Comparison of ENCODE assay signal across 9 cellular contexts in the genomic region with DNA sequence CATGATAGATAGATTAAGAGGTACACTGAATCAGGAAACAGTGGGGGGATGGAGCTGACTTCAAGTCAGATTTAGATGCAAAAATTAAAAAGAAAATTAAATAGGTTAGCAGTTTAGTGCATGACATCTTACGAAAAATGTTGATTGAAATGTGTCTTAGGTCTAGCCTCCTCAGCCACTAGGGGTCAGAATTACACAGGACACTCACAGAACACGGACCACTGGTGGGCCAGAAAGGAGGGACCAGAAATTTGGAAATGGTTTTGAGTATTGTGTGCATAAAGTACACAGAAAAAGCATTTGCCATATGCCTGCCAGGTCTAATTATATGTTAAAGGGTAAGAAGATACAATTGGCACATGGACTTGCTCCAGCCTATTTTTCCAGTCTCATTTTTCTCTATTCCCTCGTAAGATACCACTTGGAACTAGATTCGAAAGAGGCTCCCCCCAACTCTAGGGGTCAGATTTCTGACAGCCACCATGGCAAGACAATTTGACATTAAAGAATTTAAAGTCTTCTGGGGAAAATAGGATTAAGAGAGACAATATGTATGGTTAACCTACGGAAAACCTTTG.
A peak's percentile ranks its signal among the peaks of the same experiment; 100 is the strongest.
DNase-seq lines count a peak whose midpoint lies in the region; ATAC-seq and TF ChIP-seq lines count a peak whose summit lies in the region.
"Had no signal": no experiment of that assay in that cellular context is flagged by ENCODE, and none has a peak within 500 bp of the region (broad histone marks: within the 10 kb centered on the region; RNA-seq: fewer than 3 reads in every experiment).

No MANE protein-coding gene starts in this region.

- no peaks in the 10 kb centered on the region for H4K20me1 ChIP-seq in IMR-90 (ENCODE audit: insufficient read depth, low read length)
- H4K20me1 ChIP-seq in PC-9 (ENCODE audit: insufficient read depth) = no peaks in the 10 kb centered on the region

- H3K36me3 Mint-ChIP-seq in activated CD4-positive, alpha-beta T cell treated with anti-CD3 and anti-CD28 coated beads, Interleukin-2, amount 10 ng/mL, durations not matched to agents 7 days and 5 days (ENCODE audit: low read depth) = no peaks in the 10 kb centered on the region
- H3K36me3 Mint-ChIP-seq in activated CD4-positive, alpha-beta T cell treated with anti-CD3 and anti-CD28 coated beads, Interleukin-2, amount 10 ng/mL, durations not matched to agents 24 days and 14 days (ENCODE audit: low read depth) = no peaks in the 10 kb centered on the region
- H3K36me3 Mint-ChIP-seq: activated naive CD8-positive, alpha-beta T cell treated with anti-CD3 and anti-CD28 coated beads, Interleukin-2, amount 10 ng/mL, durations not matched to agents 7 days and 5 days had no signal

- no peak overlapping the region for H3K4me3 ChIP-seq in IMR-90 (ENCODE audit: insufficient read depth, low read depth, low read length)
- H3K4me3 ChIP-seq in PC-9 = no peak overlapping the region
- H3K4me3 ChIP-seq in esophagus squamous epithelium = no peak overlapping the region
- no peak overlapping the region for H3K4me3 ChIP-seq in neuronal stem cell (ENCODE audit: low read length in 2 of 2)

- TF ChIP-seq POLR2A in IMR-90 (IDR thresholded peaks at IDR 0.05; ENCODE audit: low read depth, low read length) = no peak
- TF ChIP-seq POLR2A in esophagus squamous epithelium (IDR thresholded peaks at IDR 0.05) = no peak

- DNase-seq in activated CD4-positive, alpha-beta T cell treated with anti-CD3 and anti-CD28 coated beads, Interleukin-2, amount 10 ng/mL, durations not matched to agents 7 days and 5 days = peak; percentile 7
- no peak for DNase-seq in activated CD4-positive, alpha-beta T cell treated with anti-CD3 and anti-CD28 coated beads, Interleukin-2, amount 10 ng/mL, durations not matched to agents 24 days and 14 days
- DNase-seq in IMR-90 (peak; percentile 3), PC-9 (no peak), esophagus squamous epithelium (lab: John Stamatoyannopoulos, UW) (no peak), neuronal stem cell (ENCODE audit: low spot score) (peak; percentile 57)
- DNase-seq: activated naive CD8-positive, alpha-beta T cell treated with anti-CD3 and anti-CD28 coated beads, Interleukin-2, amount 10 ng/mL, durations not matched to agents 7 days and 5 days had no signal

- H2AFZ ChIP-seq in IMR-90 (replicated peaks; ENCODE audit: low read length, poor library complexity) (no peak overlapping the region), PC-9 (no peak overlapping the region), neuronal stem cell (ENCODE audit: low read length) (no peak overlapping the region)

- peak; percentile 39; the same call in 1 of the 2 replicates for TF ChIP-seq RAD21 in IMR-90 (IDR thresholded peaks at IDR 0.05; ENCODE audit: low read length)

- WGBS in IMR-90 (ENCODE audit: extremely low coverage in 2 of 2, insufficient read length in 1 of 2), 2 experiments = no CpG with 5 or more reads among the region's 5 CpGs
- WGBS in esophagus squamous epithelium, 2 donors = 39 to 49% methylated on average over 5 of the region's 5 CpGs
- WGBS in neuronal stem cell (ENCODE audit: extremely low coverage in 2 of 2, insufficient read length in 2 of 2, insufficient replicate concordance in 1 of 2), 2 donors = no CpG with 5 or more reads among the region's 5 CpGs

- H2AK9ac ChIP-seq in IMR-90 (replicated peaks; ENCODE audit: low read depth, low read length, poor library complexity) = no peak overlapping the region

- no peaks in the 10 kb centered on the region for H3K9me2 ChIP-seq in PC-9 (ENCODE audit: insufficient read depth)

- no peak overlapping the region for H3K27ac ChIP-seq in IMR-90 (ENCODE audit: insufficient read depth, low read length)
- H3K27ac ChIP-seq in PC-9 = no peak overlapping the region
- no peak overlapping the region for H3K27ac ChIP-seq in esophagus squamous epithelium
- no peak overlapping the region for H3K27ac ChIP-seq in neuronal stem cell (replicated peaks; ENCODE audit: low read length)

- H2BK5ac ChIP-seq in IMR-90 (ENCODE audit: low read depth, low read length, poor library complexity, severe bottlenecking) = no peak overlapping the region
- H2BK5ac ChIP-seq in neuronal stem cell (ENCODE audit: low read length) = no peak overlapping the region

- intact Hi-C loops in activated CD4-positive, alpha-beta T cell treated with anti-CD3 and anti-CD28 coated beads, Interleukin-2, amount 10 ng/mL, durations not matched to agents 24 days and 14 days (cut with micrococcal nuclease) = loop anchor here (2.0 kb wide), 1 partner anchor 1080 kb away; no protein-coding TSS in a partner anchor
- intact Hi-C loops in IMR-90 (cut with micrococcal nuclease) (loop anchor here (10.0 kb wide), 1 partner anchor 1254 kb away; no protein-coding TSS in a partner anchor), PC-9 (cut with micrococcal nuclease; ENCODE audit: unreplicated experiment) (loop anchor here (10.0 kb wide), 1 partner anchor 544 kb away; no protein-coding TSS in a partner anchor), esophagus squamous epithelium (cut with DNase I) (no loop called here)

- no peak overlapping the region for H3K14ac ChIP-seq in IMR-90 (replicated peaks; ENCODE audit: low read depth, low read length)
- H3K14ac ChIP-seq in neuronal stem cell (ENCODE audit: low read length) = no peak overlapping the region

- ATAC-seq in IMR-90 (ENCODE audit: low read depth) (no peak), GM19023 (IDR thresholded peaks at IDR 0.05; ENCODE audit: unreplicated experiment) (no peak), GM18868 (IDR thresholded peaks at IDR 0.05; ENCODE audit: unreplicated experiment) (no peak)

- H3K4me2 ChIP-seq in IMR-90 (ENCODE audit: low read depth, low read length) (no peak overlapping the region), PC-9 (no peak overlapping the region), neuronal stem cell (ENCODE audit: insufficient read depth, low read length, poor library complexity, severe bottlenecking) (no peak overlapping the region)

- H3K9me3 ChIP-seq in IMR-90 (ENCODE audit: control insufficient read depth, insufficient read depth, low read length) (no peaks in the 10 kb centered on the region), PC-9 (ENCODE audit: insufficient read depth, low read depth) (no peaks in the 10 kb centered on the region), esophagus squamous epithelium (no peaks in the 10 kb centered on the region), neuronal stem cell (replicated peaks in 1 of 2; ENCODE audit: control insufficient read depth in 2 of 2, insufficient read depth in 1 of 2, low read depth in 1 of 2, low read length in 2 of 2) (no peaks in the 10 kb centered on the region)

- no peaks in the 10 kb centered on the region for H3K79me1 ChIP-seq in IMR-90 (ENCODE audit: low read depth in 1 of 2, low read length in 2 of 2)
- no peaks in the 10 kb centered on the region for H3K79me1 ChIP-seq in neuronal stem cell (ENCODE audit: low read depth, low read length)

- H3K27me3 Mint-ChIP-seq in activated CD4-positive, alpha-beta T cell treated with anti-CD3 and anti-CD28 coated beads, Interleukin-2, amount 10 ng/mL, durations not matched to agents 7 days and 5 days = no peaks in the 10 kb centered on the region
- H3K27me3 Mint-ChIP-seq in activated CD4-positive, alpha-beta T cell treated with anti-CD3 and anti-CD28 coated beads, Interleukin-2, amount 10 ng/mL, durations not matched to agents 24 days and 14 days = no peaks in the 10 kb centered on the region

- H4K91ac ChIP-seq in IMR-90 (ENCODE audit: insufficient read depth, low read depth, low read length) (no peak overlapping the region), neuronal stem cell (ENCODE audit: low read depth, low read length, poor library complexity) (no peak overlapping the region)

- no peaks in the 10 kb centered on the region for H3F3A ChIP-seq in PC-9 (ENCODE audit: insufficient read depth, low read depth)

- TF ChIP-seq CTCF in IMR-90 (conservative IDR thresholded peaks at IDR 0.05; ENCODE audit: low read depth, low read length) (peak; percentile 21), PC-9 (conservative IDR thresholded peaks at IDR 0.05) (peak; percentile 84), esophagus squamous epithelium (IDR thresholded peaks at IDR 0.05) (peak; percentile 29 to 68 (median 60))

- no peak overlapping the region for H2BK20ac ChIP-seq in IMR-90 (ENCODE audit: low read depth, low read length)

- POLR2A ChIA-PET in activated CD4-positive, alpha-beta T cell treated with anti-CD3 and anti-CD28 coated beads, Interleukin-2, amount 10 ng/mL, durations not matched to agents 7 days and 5 days (lab: Charles Lee) = no interaction called here
- POLR2A ChIA-PET in IMR-90 (lab: Charles Lee; ENCODE audit: unreplicated experiment) = no interaction called here
- POLR2A ChIA-PET in PC-9 (lab: Charles Lee; ENCODE audit: unreplicated experiment) = no interaction called here

- H4K8ac ChIP-seq in IMR-90 (ENCODE audit: low read depth in 2 of 2, low read length in 2 of 2) = no peak overlapping the region
- H4K8ac ChIP-seq in neuronal stem cell (ENCODE audit: low read depth, low read length) = no peak overlapping the region

- H3K56ac ChIP-seq in IMR-90 (ENCODE audit: extremely low read depth, insufficient read depth, low read length) = no peak overlapping the region

- no peaks in the 10 kb centered on the region for H3K4me1 Mint-ChIP-seq in activated CD4-positive, alpha-beta T cell treated with anti-CD3 and anti-CD28 coated beads, Interleukin-2, amount 10 ng/mL, durations not matched to agents 7 days and 5 days
- H3K4me1 Mint-ChIP-seq in activated CD4-positive, alpha-beta T cell treated with anti-CD3 and anti-CD28 coated beads, Interleukin-2, amount 10 ng/mL, durations not matched to agents 24 days and 14 days = no peaks in the 10 kb centered on the region
- H3K4me1 Mint-ChIP-seq: activated naive CD8-positive, alpha-beta T cell treated with anti-CD3 and anti-CD28 coated beads, Interleukin-2, amount 10 ng/mL, durations not matched to agents 7 days and 5 days had no signal

- H3K23ac ChIP-seq in IMR-90 (ENCODE audit: low read depth, low read length) (no peak overlapping the region), neuronal stem cell (ENCODE audit: low read depth, low read length, poor library complexity) (no peak overlapping the region)

- H3K9ac ChIP-seq in IMR-90 (ENCODE audit: low read depth, low read length) (no peak overlapping the region), neuronal stem cell (ENCODE audit: low read depth, low read length, poor library complexity) (no peak overlapping the region)

- H3K18ac ChIP-seq in IMR-90 (ENCODE audit: low read depth, low read length) = no peak overlapping the region
- H3K18ac ChIP-seq in neuronal stem cell (ENCODE audit: low read length) = no peak overlapping the region

- H3K27me3 ChIP-seq in IMR-90 (ENCODE audit: control insufficient read depth, insufficient read depth, low read length) (no peaks in the 10 kb centered on the region), PC-9 (ENCODE audit: insufficient read depth, low read depth) (no peaks in the 10 kb centered on the region), esophagus squamous epithelium (no peaks in the 10 kb centered on the region), neuronal stem cell (ENCODE audit: control insufficient read depth in 3 of 3, insufficient read depth in 3 of 3, low read depth in 1 of 3, low read length in 3 of 3) (no peaks in the 10 kb centered on the region)

- in situ Hi-C loops in IMR-90 (cut with MboI; ENCODE audit: low sequenced_read_pairs) = loop anchor here (25.0 kb wide), 1 partner anchor 757 kb away; no protein-coding TSS in a partner anchor

- H2AK5ac ChIP-seq in IMR-90 (ENCODE audit: low read depth, low read length) = no peak overlapping the region
- no peak overlapping the region for H2AK5ac ChIP-seq in neuronal stem cell (ENCODE audit: low read depth, low read length)

- H2BK120ac ChIP-seq in IMR-90 (ENCODE audit: low read depth, low read length) (no peak overlapping the region), neuronal stem cell (ENCODE audit: low read depth, low read length) (no peak overlapping the region)

- H3K4me1 ChIP-seq in IMR-90 (ENCODE audit: control insufficient read depth, insufficient read depth, low read length) = no peaks in the 10 kb centered on the region
- no peaks in the 10 kb centered on the region for H3K4me1 ChIP-seq in PC-9 (replicated peaks; ENCODE audit: insufficient read depth)
- no peaks in the 10 kb centered on the region for H3K4me1 ChIP-seq in esophagus squamous epithelium
- H3K4me1 ChIP-seq in neuronal stem cell (ENCODE audit: control insufficient read depth in 2 of 2, insufficient read depth in 1 of 2, low read depth in 1 of 2, low read length in 2 of 2) = no peaks in the 10 kb centered on the region

- H2BK15ac ChIP-seq in IMR-90 (ENCODE audit: low read depth, low read length) (no peak overlapping the region), neuronal stem cell (ENCODE audit: low read length) (no peak overlapping the region)

- no peak overlapping the region for H4K5ac ChIP-seq in IMR-90 (ENCODE audit: low read depth, low read length)

- dilution Hi-C loops in IMR-90 (cut with HindIII; ENCODE audit: low sequenced_read_pairs, unreplicated experiment) = no loop called here

- H3K4me3 Mint-ChIP-seq in activated CD4-positive, alpha-beta T cell treated with anti-CD3 and anti-CD28 coated beads, Interleukin-2, amount 10 ng/mL, durations not matched to agents 7 days and 5 days = no peak overlapping the region
- no peak overlapping the region for H3K4me3 Mint-ChIP-seq in activated CD4-positive, alpha-beta T cell treated with anti-CD3 and anti-CD28 coated beads, Interleukin-2, amount 10 ng/mL, durations not matched to agents 24 days and 14 days
- H3K4me3 Mint-ChIP-seq: activated naive CD8-positive, alpha-beta T cell treated with anti-CD3 and anti-CD28 coated beads, Interleukin-2, amount 10 ng/mL, durations not matched to agents 7 days and 5 days had no signal

- CTCF ChIA-PET in activated CD4-positive, alpha-beta T cell treated with anti-CD3 and anti-CD28 coated beads, Interleukin-2, amount 10 ng/mL, durations not matched to agents 7 days and 5 days (lab: Charles Lee) = no interaction called here
- CTCF ChIA-PET in IMR-90 (lab: Yijun Ruan, JAX) = interaction anchor here (0.9 kb wide), 1 partner anchor 10 kb away, joined by 4 read pairs; no protein-coding TSS in a partner anchor
- CTCF ChIA-PET in PC-9 (lab: Charles Lee) = interaction anchor here (0.6 kb wide), 2 partner anchors 262 to 643 kb away, joined by 3 to 8 read pairs; no protein-coding TSS in a partner anchor

- no peaks in the 10 kb centered on the region for H3K9me1 ChIP-seq in IMR-90 (ENCODE audit: insufficient read depth, low read length)

- H3K36me3 ChIP-seq in IMR-90 (ENCODE audit: control insufficient read depth, insufficient read depth, low read length) (no peaks in the 10 kb centered on the region), PC-9 (ENCODE audit: low read depth) (no peaks in the 10 kb centered on the region), esophagus squamous epithelium (no peaks in the 10 kb centered on the region), neuronal stem cell (replicated peaks in 1 of 2; ENCODE audit: control insufficient read depth in 2 of 2, insufficient read depth in 2 of 2, low read length in 2 of 2) (no peaks in the 10 kb centered on the region)

- no peaks in the 10 kb centered on the region for H3K9me3 Mint-ChIP-seq in activated CD4-positive, alpha-beta T cell treated with anti-CD3 and anti-CD28 coated beads, Interleukin-2, amount 10 ng/mL, durations not matched to agents 7 days and 5 days
- no peaks in the 10 kb centered on the region for H3K9me3 Mint-ChIP-seq in activated CD4-positive, alpha-beta T cell treated with anti-CD3 and anti-CD28 coated beads, Interleukin-2, amount 10 ng/mL, durations not matched to agents 24 days and 14 days
- H3K9me3 Mint-ChIP-seq: activated naive CD8-positive, alpha-beta T cell treated with anti-CD3 and anti-CD28 coated beads, Interleukin-2, amount 10 ng/mL, durations not matched to agents 7 days and 5 days had no signal

- no peaks in the 10 kb centered on the region for H3K79me2 ChIP-seq in PC-9 (ENCODE audit: low read depth)

- no peak overlapping the region for H3K27ac Mint-ChIP-seq in activated CD4-positive, alpha-beta T cell treated with anti-CD3 and anti-CD28 coated beads, Interleukin-2, amount 10 ng/mL, durations not matched to agents 7 days and 5 days
- no peak overlapping the region for H3K27ac Mint-ChIP-seq in activated CD4-positive, alpha-beta T cell treated with anti-CD3 and anti-CD28 coated beads, Interleukin-2, amount 10 ng/mL, durations not matched to agents 24 days and 14 days
- H3K27ac Mint-ChIP-seq: activated naive CD8-positive, alpha-beta T cell treated with anti-CD3 and anti-CD28 coated beads, Interleukin-2, amount 10 ng/mL, durations not matched to agents 7 days and 5 days had no signal

- no peak overlapping the region for H2BK12ac ChIP-seq in neuronal stem cell (ENCODE audit: low read length)

- BruUV-seq in IMR-90 (replicated peaks; lab: Mats Ljungman, UMichigan) (no TSS peak), PC-9 (replicated peaks; lab: Mats Ljungman, UMichigan) (no TSS peak)

- H3K4ac ChIP-seq in IMR-90 (ENCODE audit: low read depth, low read length) = no peak overlapping the region
- no peak overlapping the region for H3K4ac ChIP-seq in neuronal stem cell (ENCODE audit: low read length)

Comparison
In these comparisons a context has a peak if more than half of its experiments do, and no peak if none do; other contexts are left out.
1. DNase-seq: peak in activated CD4-positive, alpha-beta T cell treated with anti-CD3 and anti-CD28 coated beads, Interleukin-2, amount 10 ng/mL, durations not matched to agents 7 days and 5 days (single experiment), IMR-90 (single experiment) and neuronal stem cell (single experiment); none in activated CD4-positive, alpha-beta T cell treated with anti-CD3 and anti-CD28 coated beads, Interleukin-2, amount 10 ng/mL, durations not matched to agents 24 days and 14 days (single experiment), PC-9 (0 of 2) and esophagus squamous epithelium (single experiment).
2. CTCF ChIP-seq: peak in every context shown above with its lines; median percentile 84 in PC-9; 60 in esophagus squamous epithelium; 21 in IMR-90.